Comparison of ENCODE assay signal across 8 cellular contexts in genomic region chr2:223993634-223994232, GRCh38. TPM values are rescaled to one million over a fixed set of nuclear protein-coding genes. Genes with fewer than 3 reads are reported as not detected.
DNase-seq lines count a peak whose midpoint lies in the region; ATAC-seq lines count a peak whose summit lies in the region.

No MANE protein-coding gene starts in this region.

- no peaks in the 10 kb centered on the region for H3K4me1 Mint-ChIP-seq in T-cell

- no peaks in the 10 kb centered on the region for H3K36me3 Mint-ChIP-seq in T-cell

- no peak overlapping the region for H3K27ac Mint-ChIP-seq in T-cell

- POLR2A ChIA-PET in T-cell (lab: Charles Lee): interaction anchor here (0.8 to 0.9 kb wide), 2 partner anchors 36 to 70 kb away, joined by 3 to 6 read pairs; no protein-coding TSS in a partner anchor

- CTCF ChIA-PET in T-cell (lab: Charles Lee): interaction anchor here (0.5 to 5.0 kb wide), 41 partner anchors 12 to 1021 kb away, joined by 3 to 121 read pairs (median 4); no protein-coding TSS in a partner anchor

- H3K9me3 Mint-ChIP-seq in T-cell: no peaks in the 10 kb centered on the region

- DNase-seq in GM04503 (ENCODE audit: low read depth) (peak; percentile 50), HCEC 1CT (peak; percentile 74), NCI-H1105 treated with DMSO at 0.1 percent for 48 hours (lab: John Stamatoyannopoulos, UW) (peak; percentile 62), T-cell (peak; percentile 6 to 67 (median 46)), amygdala (lab: John Stamatoyannopoulos, UW) (peak in 41 of 56 donors; percentile 4 to 86 (median 28)), hepatic stellate cell (ENCODE audit: low spot score) (peak; percentile 71), smooth muscle cell of the brain vasculature (ENCODE audit: low read depth, low spot score) (peak; percentile 59), cortex of kidney (lab: John Stamatoyannopoulos, UW) (no peak)

- H3K27me3 Mint-ChIP-seq in T-cell: no peaks in the 10 kb centered on the region

- H3K4me3 Mint-ChIP-seq in T-cell: no peak overlapping the region

- ATAC-seq in T-cell (replicated peaks in 1 of 4): peak in 3 of 4 experiments; percentile 51 to 71 (median 70)

RNA-seq across cellular contexts. Expression of gene MRPL44, which starts 36.5 kb away (rescaled TPM):
- total RNA-seq in T-cell: 10 to 100 TPM; 22.4 to 25.3 (median 23.8) TPM

RNA-seq across cellular contexts. Expression of gene SERPINE2, which starts 45.4 kb away (rescaled TPM):
- 1 to 10 TPM; 2.0 to 7.5 (median 4.1) TPM for total RNA-seq in T-cell

RNA-seq across cellular contexts. Expression of gene WDFY1, which starts 48.6 kb away (rescaled TPM):
- 10 to 100 TPM; 27.5 to 45.2 (median 36.6) TPM for total RNA-seq in T-cell
